1 cellular context compared by ENCODE assay signal in the genomic region with DNA sequence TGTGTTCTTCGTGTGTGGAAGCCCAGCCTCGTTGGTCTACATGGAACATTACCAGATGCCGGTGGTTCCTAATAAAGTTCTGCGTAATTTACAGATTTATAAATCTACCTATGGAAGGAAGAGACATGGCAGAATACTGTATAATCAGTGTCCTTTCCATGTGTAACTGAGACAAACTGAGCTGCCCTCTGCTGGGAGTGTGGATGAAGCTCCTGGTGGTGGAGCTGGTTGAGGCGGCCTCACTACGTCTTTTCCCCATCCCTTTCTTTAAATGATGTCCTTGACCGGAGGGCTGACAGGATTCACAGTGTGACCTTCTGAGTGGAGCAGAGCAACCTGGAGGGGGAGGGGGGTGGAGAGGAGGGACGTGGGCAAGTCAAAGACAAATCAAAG.
TF ChIP-seq lines count a peak whose summit lies in the region.

No MANE protein-coding gene starts in this region.

TF ChIP-seq in K562, 482 proteins besides CTCF, POLR2A, EP300 and RAD21 (continued from another document):
- TF ChIP-seq EP400 (IDR thresholded peaks at IDR 0.05) = no peak
- no peak for TF ChIP-seq ZNF764 (CRISPR knock-in tag; IDR thresholded peaks at IDR 0.05; ENCODE audit: low read depth)
- TF ChIP-seq SLC30A9 (CRISPR knock-in tag; IDR thresholded peaks at IDR 0.05) = no peak
- TF ChIP-seq PTRF (tag; IDR thresholded peaks at IDR 0.05) = no peak
- TF ChIP-seq, protein P1, sequence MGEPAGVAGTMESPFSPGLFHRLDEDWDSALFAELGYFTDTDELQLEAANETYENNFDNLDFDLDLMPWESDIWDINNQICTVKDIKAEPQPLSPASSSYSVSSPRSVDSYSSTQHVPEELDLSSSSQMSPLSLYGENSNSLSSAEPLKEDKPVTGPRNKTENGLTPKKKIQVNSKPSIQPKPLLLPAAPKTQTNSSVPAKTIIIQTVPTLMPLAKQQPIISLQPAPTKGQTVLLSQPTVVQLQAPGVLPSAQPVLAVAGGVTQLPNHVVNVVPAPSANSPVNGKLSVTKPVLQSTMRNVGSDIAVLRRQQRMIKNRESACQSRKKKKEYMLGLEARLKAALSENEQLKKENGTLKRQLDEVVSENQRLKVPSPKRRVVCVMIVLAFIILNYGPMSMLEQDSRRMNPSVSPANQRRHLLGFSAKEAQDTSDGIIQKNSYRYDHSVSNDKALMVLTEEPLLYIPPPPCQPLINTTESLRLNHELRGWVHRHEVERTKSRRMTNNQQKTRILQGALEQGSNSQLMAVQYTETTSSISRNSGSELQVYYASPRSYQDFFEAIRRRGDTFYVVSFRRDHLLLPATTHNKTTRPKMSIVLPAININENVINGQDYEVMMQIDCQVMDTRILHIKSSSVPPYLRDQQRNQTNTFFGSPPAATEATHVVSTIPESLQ (CRISPR knock-in tag; IDR thresholded peaks at IDR 0.05) = no peak
- TF ChIP-seq NFYB (IDR thresholded peaks at IDR 0.05; ENCODE audit: extremely low read depth, insufficient read length) = no peak
- no peak for TF ChIP-seq ZNF143 (CRISPR knock-in tag; IDR thresholded peaks at IDR 0.05)
- TF ChIP-seq TARDBP (IDR thresholded peaks at IDR 0.05) = no peak
- no peak for TF ChIP-seq JUND (IDR thresholded peaks at IDR 0.05; ENCODE audit: borderline replicate concordance, low read depth, low read length)
- TF ChIP-seq JUND (tag; IDR thresholded peaks at IDR 0.05; ENCODE audit: borderline replicate concordance, low read depth, low read length) = no peak
- TF ChIP-seq STAT5B (CRISPR knock-in tag; IDR thresholded peaks at IDR 0.05) = no peak
- no peak for TF ChIP-seq DIDO1 (tag; IDR thresholded peaks at IDR 0.05; ENCODE audit: low read depth)
